ENCODE assay signal across 23 cellular contexts in the genomic region with DNA sequence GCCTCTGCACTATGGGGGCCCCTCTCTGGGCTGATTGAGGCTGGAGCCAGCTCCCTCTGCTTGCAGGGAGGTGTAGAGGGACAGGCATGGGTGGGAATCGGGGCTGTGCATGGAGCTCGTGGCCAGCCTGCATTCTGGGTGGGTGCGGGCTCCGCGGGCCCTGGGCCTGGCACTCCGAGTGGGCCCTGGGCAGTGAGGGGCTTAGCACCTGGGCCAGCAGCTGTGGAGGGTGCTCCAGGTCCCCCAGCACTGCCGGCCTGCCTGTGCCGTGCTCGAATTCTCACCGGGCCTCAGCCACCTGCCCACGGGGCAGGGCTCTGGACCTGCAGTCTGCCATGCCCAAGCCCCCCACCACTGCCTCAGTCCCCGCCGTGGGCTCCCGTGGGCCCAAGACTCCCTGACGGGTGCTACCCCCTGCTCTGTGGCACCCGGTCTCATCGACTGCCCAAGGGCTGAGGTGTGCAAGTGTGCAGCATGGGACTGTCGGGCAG.
"Had no signal": no experiment of that assay in that cellular context is flagged by ENCODE, and none has a peak within 500 bp of the region (broad histone marks: within the 10 kb centered on the region; RNA-seq: fewer than 3 reads in every experiment).

No MANE protein-coding gene starts in this region.

- H3K27ac ChIP-seq: colonic mucosa, epithelial cell of prostate, gastrocnemius medialis, hepatocyte, neutrophil, pancreas, suprapubic skin had no signal

- H3K36me3 ChIP-seq: colonic mucosa, gastrocnemius medialis, neutrophil, pancreas, suprapubic skin had no signal

- ATAC-seq: esophagus mucosa; gastrocnemius medialis; left colon; natural killer cell; pancreas; sciatic nerve; stimulated activated effector memory CD8-positive, alpha-beta T cell treated with anti-CD3 and anti-CD28 coated beads, Interleukin-12 subunit alpha, Interleukin-12 subunit beta, amount 100 ng/mL, for 72 hours had no signal

- H3K9me3 ChIP-seq: colonic mucosa, gastrocnemius medialis, neutrophil, pancreas, suprapubic skin had no signal

- H3K4me1 ChIP-seq: colonic mucosa, gastrocnemius medialis, pancreas, suprapubic skin had no signal

- H3K4me2 ChIP-seq: hepatocyte, smooth muscle cell had no signal

- H3K4me3 ChIP-seq: colonic mucosa, gastrocnemius medialis, hepatocyte, lung, pancreas, smooth muscle cell, suprapubic skin had no signal

- H2AFZ ChIP-seq: hepatocyte had no signal

- H3K79me2 ChIP-seq: hepatocyte had no signal

- DNase-seq: colonic mucosa; effector CD8-positive, alpha-beta T cell; endodermal cell; foreskin fibroblast; gastrocnemius medialis; head of caudate nucleus; kidney glomerular epithelial cell; left colon; natural killer cell; retina; stimulated activated CD4-positive, alpha-beta T cell treated with anti-CD3 and anti-CD28 coated beads, Interleukin-2, amount 100 ng/mL, for 24 hours; stimulated activated CD4-positive, alpha-beta T cell treated with anti-CD3 and anti-CD28 coated beads, Interleukin-4, amount 100 ng/mL, for 24 hours; trophoblast cell had no signal

- H3K27me3 ChIP-seq: colonic mucosa, gastrocnemius medialis, hepatocyte, neutrophil, pancreas, suprapubic skin had no signal
